Comparison of ENCODE assay signal across 22 cellular contexts in the genomic region with DNA sequence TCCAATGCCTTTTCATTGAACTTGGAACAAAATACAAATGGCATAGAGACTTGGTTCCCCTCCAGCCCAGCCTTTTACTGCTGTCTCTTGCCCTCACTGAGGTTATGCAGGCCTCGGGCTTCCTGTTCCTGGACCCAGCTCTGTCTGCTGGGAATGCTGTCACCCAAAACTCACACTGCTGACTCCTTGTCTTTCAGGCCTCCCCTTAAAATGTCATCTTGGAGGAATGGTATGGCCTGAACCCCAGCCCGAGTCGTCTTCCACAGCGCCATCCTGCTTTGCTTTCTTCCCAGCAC. TPM values are rescaled to one million over a fixed set of nuclear protein-coding genes. Genes with fewer than 3 reads are reported as not detected.
DNase-seq lines count a peak whose midpoint lies in the region; ATAC-seq and TF ChIP-seq lines count a peak whose summit lies in the region.
"Had no signal": no experiment of that assay in that cellular context is flagged by ENCODE, and none has a peak within 500 bp of the region (broad histone marks: within the 10 kb centered on the region; RNA-seq: fewer than 3 reads in every experiment).

No MANE protein-coding gene starts in this region.

- H3K27me3 Mint-ChIP-seq in activated T-helper 17 cell treated with anti-CD3 and anti-CD28 coated beads, Interleukin-2, amount 50 U/mL, for 72 hours: peaks cover 36% of the 10 kb centered on the region

- peak overlapping the region; percentile 91 for H3K27ac ChIP-seq in psoas muscle
- H3K27ac ChIP-seq: A549, KMS-11, PC-9, RWPE1 had no signal

- no peak for ATAC-seq in activated T-helper 17 cell treated with anti-CD3 and anti-CD28 coated beads, Interleukin-2, amount 50 U/mL, for 72 hours (replicated peaks)
- ATAC-seq in left ventricle myocardium superior (peak; percentile 55), psoas muscle (peak in 3 of 4 donors; percentile 51 to 58 (median 53)), HG03045 (IDR thresholded peaks at IDR 0.05; ENCODE audit: unreplicated experiment) (no peak)
- ATAC-seq: A549 had no signal

- no peaks in the 10 kb centered on the region for H3K27me3 ChIP-seq in H7 (ENCODE audit: control insufficient read depth, insufficient read depth, low read length)
- H3K27me3 ChIP-seq in psoas muscle (ENCODE audit: insufficient read depth in 3 of 3, low read length in 2 of 3): no peaks in the 10 kb centered on the region

- H3K9me3 ChIP-seq in psoas muscle: no peaks in the 10 kb centered on the region
- H3K9me3 ChIP-seq: A549 had no signal

- TF ChIP-seq CTCF in psoas muscle (IDR thresholded peaks at IDR 0.05): no peak

- H3K36me3 ChIP-seq in H7 (replicated peaks; ENCODE audit: control insufficient read depth, insufficient read depth, low read length): no peaks in the 10 kb centered on the region
- no peaks in the 10 kb centered on the region for H3K36me3 ChIP-seq in psoas muscle (ENCODE audit: insufficient read depth in 1 of 2, low read depth in 1 of 2)

- H3K4me1 ChIP-seq in psoas muscle: peaks cover 48% of the 10 kb centered on the region
- H3K4me1 ChIP-seq: A549 had no signal

- no peak overlapping the region for H3K4me3 ChIP-seq in H7 (ENCODE audit: insufficient read depth, low read depth, low read length)
- no peak overlapping the region for H3K4me3 ChIP-seq in psoas muscle
- H3K4me3 ChIP-seq: A549, PC-9 had no signal

- no peaks in the 10 kb centered on the region for H3K36me3 Mint-ChIP-seq in activated T-helper 17 cell treated with anti-CD3 and anti-CD28 coated beads, Interleukin-2, amount 50 U/mL, for 72 hours (ENCODE audit: low read depth)
- H3K36me3 Mint-ChIP-seq: CD14-positive monocyte had no signal

- H3K4me3 Mint-ChIP-seq in activated T-helper 17 cell treated with anti-CD3 and anti-CD28 coated beads, Interleukin-2, amount 50 U/mL, for 72 hours: no peak overlapping the region
- H3K4me3 Mint-ChIP-seq: B cell, CD14-positive monocyte had no signal

- 43 to 68% (median 45%) methylated on average over 4 of the region's 4 CpGs for WGBS in psoas muscle, 3 donors

- DNase-seq in H7 (peak; percentile 11), left ventricle myocardium superior (no peak), psoas muscle (no peak), dermis blood vessel endothelial cell (no peak), RKO (ENCODE audit: low spot score) (no peak), NCI-H2081 (lab: John Stamatoyannopoulos, UW) (no peak)
- DNase-seq: DMS79, HCEC 1CT, NCI-H1105, NCI-H146, NCI-H2029, NCI-H226, NCI-H510A treated with DMSO at 0.1 percent for 48 hours, NCI-H748 treated with DMSO at 0.1 percent for 48 hours, PC-9 had no signal

- H3K4me1 Mint-ChIP-seq in activated T-helper 17 cell treated with anti-CD3 and anti-CD28 coated beads, Interleukin-2, amount 50 U/mL, for 72 hours: peaks cover 16% of the 10 kb centered on the region
- H3K4me1 Mint-ChIP-seq: CD14-positive monocyte had no signal

- no peaks in the 10 kb centered on the region for H3K9me3 Mint-ChIP-seq in activated T-helper 17 cell treated with anti-CD3 and anti-CD28 coated beads, Interleukin-2, amount 50 U/mL, for 72 hours

- intact Hi-C loops in left ventricle myocardium superior (cut with micrococcal nuclease) (no loop called here), psoas muscle (cut with DNase I) (loop anchor here in 1 of 2 donors (1.0 kb wide), 1 partner anchor 107 kb away; no protein-coding TSS in a partner anchor)

- H3K27ac Mint-ChIP-seq in activated T-helper 17 cell treated with anti-CD3 and anti-CD28 coated beads, Interleukin-2, amount 50 U/mL, for 72 hours: peak overlapping the region; percentile 34
- H3K27ac Mint-ChIP-seq: B cell had no signal

RNA-seq across cellular contexts. Expression of a gene that starts 9.7 kb away (rescaled TPM):
- total RNA-seq in H7 (2014; rRNA removed; shearing (Covaris generic)): 108 and 150 TPM in 2 replicates
- 100 to 1,000 TPM; 180 to 207 TPM for total RNA-seq in activated T-helper 17 cell treated with anti-CD3 and anti-CD28 coated beads, Interleukin-2, amount 50 U/mL, for 72 hours
- total RNA-seq in left ventricle myocardium superior (49.4 TPM), psoas muscle (100 to 1,000 TPM; 106 to 225 (median 159) TPM), dermis blood vessel endothelial cell (52.6 and 92.2 TPM in 2 replicates)
- 100 to 1,000 TPM in 1 of 3 donors, 10 to 100 TPM in 2; 82.0 to 123 (median 99.3) TPM for polyA plus RNA-seq in psoas muscle

Comparison
In these comparisons a context has a peak if more than half of its experiments do, and no peak if none do; other contexts are left out.
1. ATAC-seq: peak in left ventricle myocardium superior (single experiment) and psoas muscle (3 of 4); none in activated T-helper 17 cell treated with anti-CD3 and anti-CD28 coated beads, Interleukin-2, amount 50 U/mL, for 72 hours (single experiment) and HG03045 (single experiment).